Comparison of ENCODE assay signal across 15 cellular contexts in the genomic region with DNA sequence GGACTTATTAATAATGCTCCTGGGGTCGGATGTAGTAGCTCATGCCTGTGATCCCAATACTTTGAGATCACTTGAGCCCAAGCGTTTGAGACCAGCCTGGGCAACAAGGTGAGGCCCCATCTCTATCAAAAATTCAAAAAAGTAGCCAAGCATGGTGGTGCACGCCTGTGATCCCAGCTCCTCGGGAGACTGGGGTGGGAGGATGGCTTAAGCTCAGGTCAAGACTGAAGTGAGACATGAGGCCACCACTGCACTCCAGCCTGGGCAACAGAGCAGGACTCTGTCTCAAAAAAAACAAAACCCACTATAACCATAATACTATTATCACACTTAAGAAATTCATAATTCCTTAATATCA. TPM values are rescaled to one million over a fixed set of nuclear protein-coding genes. Genes with fewer than 3 reads are reported as not detected.
DNase-seq lines count a peak whose midpoint lies in the region; ATAC-seq and TF ChIP-seq lines count a peak whose summit lies in the region.
"Had no signal": no experiment of that assay in that cellular context is flagged by ENCODE, and none has a peak within 500 bp of the region (broad histone marks: within the 10 kb centered on the region; RNA-seq: fewer than 3 reads in every experiment).

No MANE protein-coding gene starts in this region.

- H3K4me3 ChIP-seq in OCI-LY3 (ENCODE audit: low read length) (peak overlapping the region; percentile 85), mammary epithelial cell (replicated peaks in 1 of 3; ENCODE audit: insufficient read depth in 1 of 3, low read depth in 2 of 3, low read length in 3 of 3) (no peak overlapping the region), neural progenitor cell (no peak overlapping the region), upper lobe of left lung (no peak overlapping the region)

- no peak for DNase-seq in activated CD4-positive, alpha-beta T cell treated with anti-CD3 and anti-CD28 coated beads, Interleukin-2, amount 10 ng/mL, durations not matched to agents 24 days and 14 days
- no peak for DNase-seq in activated CD4-positive, alpha-beta T cell treated with anti-CD3 and anti-CD28 coated beads for 48 hours
- DNase-seq in mammary epithelial cell: no peak
- no peak for DNase-seq in neural progenitor cell (ENCODE audit: low spot score)
- DNase-seq in upper lobe of left lung: no peak
- no peak for DNase-seq in stimulated activated CD4-positive, alpha-beta T cell treated with anti-CD3 and anti-CD28 coated beads, Interleukin-1b, Interleukin-23, amount 100 ng/mL, for 48 hours
- DNase-seq in NOMO-1 (lab: John Stamatoyannopoulos, UW; ENCODE audit: unreplicated experiment in 2 of 2): no peak
- DNase-seq: heart left ventricle, left cardiac atrium, NCI-H2029 treated with DMSO at 0.1 percent for 48 hours, occipital lobe, SIG-M5 had no signal

- in situ Hi-C loops in mammary epithelial cell (cut with MboI; ENCODE audit: low sequenced_read_pairs in 2 of 2): no loop called here

- H3K36me3 ChIP-seq in OCI-LY3 (replicated peaks; ENCODE audit: low read depth, low read length): peaks cover 15% of the 10 kb centered on the region
- H3K36me3 ChIP-seq in mammary epithelial cell (ENCODE audit: insufficient read depth, low read length): peaks cover 4% of the 10 kb centered on the region
- H3K36me3 ChIP-seq in neural progenitor cell: no peaks in the 10 kb centered on the region
- H3K36me3 ChIP-seq in upper lobe of left lung: peaks cover 0 to 6% (median 0%) of the 10 kb centered on the region in 4 donors

- peaks cover 39% of the 10 kb centered on the region for H3K4me1 Mint-ChIP-seq in activated CD4-positive, alpha-beta T cell treated with anti-CD3 and anti-CD28 coated beads, Interleukin-2, amount 10 ng/mL, durations not matched to agents 24 days and 14 days
- H3K4me1 Mint-ChIP-seq in neural progenitor cell: peaks cover 20% of the 10 kb centered on the region

- peak overlapping the region; percentile 63 for H3K4me2 ChIP-seq in OCI-LY3 (ENCODE audit: low read length)
- H3K4me2 ChIP-seq in mammary epithelial cell (ENCODE audit: insufficient read depth, low read depth, low read length): no peak overlapping the region
- no peak overlapping the region for H3K4me2 ChIP-seq in neural progenitor cell

- H3F3A ChIP-seq in neural progenitor cell (ENCODE audit: low read depth): peaks cover 21% of the 10 kb centered on the region

- no peaks in the 10 kb centered on the region for H3K9me3 Mint-ChIP-seq in activated CD4-positive, alpha-beta T cell treated with anti-CD3 and anti-CD28 coated beads, Interleukin-2, amount 10 ng/mL, durations not matched to agents 24 days and 14 days
- H3K9me3 Mint-ChIP-seq in neural progenitor cell: peaks cover 3% of the 10 kb centered on the region
- H3K9me3 Mint-ChIP-seq: activated naive CD4-positive, alpha-beta T cell treated with anti-CD3 and anti-CD28 coated beads, Interleukin-2, amount 50 U/mL, for 72 hours had no signal

- H3K27ac Mint-ChIP-seq in activated CD4-positive, alpha-beta T cell treated with anti-CD3 and anti-CD28 coated beads, Interleukin-2, amount 10 ng/mL, durations not matched to agents 24 days and 14 days: peak overlapping the region; percentile 14
- H3K27ac Mint-ChIP-seq in neural progenitor cell: no peak overlapping the region

- no peak for TF ChIP-seq POLR2A in upper lobe of left lung (IDR thresholded peaks at IDR 0.05)

- peaks cover 23% of the 10 kb centered on the region for H4K20me1 ChIP-seq in OCI-LY3 (ENCODE audit: insufficient read depth, low read length)
- no peaks in the 10 kb centered on the region for H4K20me1 ChIP-seq in mammary epithelial cell (ENCODE audit: insufficient read depth, low read length)
- no peaks in the 10 kb centered on the region for H4K20me1 ChIP-seq in neural progenitor cell (ENCODE audit: low read depth)

- dilution Hi-C loops in mammary epithelial cell (cut with HindIII; ENCODE audit: low sequenced_read_pairs): no loop called here

- H3K79me2 ChIP-seq in OCI-LY3 (ENCODE audit: low read length): peaks cover 33% of the 10 kb centered on the region
- peaks cover 33% of the 10 kb centered on the region for H3K79me2 ChIP-seq in mammary epithelial cell (ENCODE audit: insufficient read depth, low read length)
- peaks cover 30% of the 10 kb centered on the region for H3K79me2 ChIP-seq in neural progenitor cell (ENCODE audit: low read depth)

- H3K27me3 ChIP-seq in OCI-LY3 (ENCODE audit: low read depth, low read length) (peaks cover 10% of the 10 kb centered on the region), mammary epithelial cell (ENCODE audit: insufficient read depth, low read length) (no peaks in the 10 kb centered on the region), neural progenitor cell (no peaks in the 10 kb centered on the region), upper lobe of left lung (no peaks in the 10 kb centered on the region)
- H3K27me3 ChIP-seq: heart left ventricle had no signal

- H3K36me3 Mint-ChIP-seq in activated CD4-positive, alpha-beta T cell treated with anti-CD3 and anti-CD28 coated beads, Interleukin-2, amount 10 ng/mL, durations not matched to agents 24 days and 14 days (ENCODE audit: low read depth): peaks cover 19% of the 10 kb centered on the region
- peaks cover 14% of the 10 kb centered on the region for H3K36me3 Mint-ChIP-seq in neural progenitor cell

- no peaks in the 10 kb centered on the region for H3K9me3 ChIP-seq in OCI-LY3 (ENCODE audit: insufficient read depth, low read length)
- no peaks in the 10 kb centered on the region for H3K9me3 ChIP-seq in mammary epithelial cell (replicated peaks; ENCODE audit: insufficient read depth, low read length)
- H3K9me3 ChIP-seq in neural progenitor cell (ENCODE audit: low read depth): no peaks in the 10 kb centered on the region
- no peaks in the 10 kb centered on the region for H3K9me3 ChIP-seq in upper lobe of left lung
- H3K9me3 ChIP-seq: heart left ventricle had no signal

- H3K4me1 ChIP-seq in OCI-LY3 (ENCODE audit: low read length) (peaks cover 33% of the 10 kb centered on the region), mammary epithelial cell (ENCODE audit: insufficient read depth, low read length) (peaks cover 10% of the 10 kb centered on the region), neural progenitor cell (peaks cover 6% of the 10 kb centered on the region), upper lobe of left lung (peaks cover 18 to 28% (median 22%) of the 10 kb centered on the region in 4 donors)

- H3K9ac ChIP-seq in OCI-LY3 (ENCODE audit: low read length) (peak overlapping the region; percentile 90; the same call in 1 of the 2 replicates), mammary epithelial cell (ENCODE audit: insufficient read depth, low read length) (no peak overlapping the region), neural progenitor cell (no peak overlapping the region)

- CTCF ChIA-PET in mammary epithelial cell (lab: Charles Lee; ENCODE audit: low non-redundant PET): no interaction called here

- intact Hi-C loops in activated CD4-positive, alpha-beta T cell treated with anti-CD3 and anti-CD28 coated beads, Interleukin-2, amount 10 ng/mL, durations not matched to agents 24 days and 14 days (cut with micrococcal nuclease): loop anchor here (5.0 to 10.0 kb wide), 3 partner anchors 251 to 477 kb away; partner anchors contain the start of gene WDR26
- intact Hi-C loops in mammary epithelial cell (cut with micrococcal nuclease): loop anchor here (5.0 kb wide), 1 partner anchor 49 kb away; no protein-coding TSS in a partner anchor

- no peak for ATAC-seq in upper lobe of left lung (ENCODE audit: low FRiP score in 2 of 2)
- ATAC-seq: HCT116, heart left ventricle, left cardiac atrium had no signal

- H3K27me3 Mint-ChIP-seq in activated CD4-positive, alpha-beta T cell treated with anti-CD3 and anti-CD28 coated beads, Interleukin-2, amount 10 ng/mL, durations not matched to agents 24 days and 14 days: peaks cover 3% of the 10 kb centered on the region
- peaks cover 8% of the 10 kb centered on the region for H3K27me3 Mint-ChIP-seq in neural progenitor cell (ENCODE audit: insufficient read depth, low read depth)

- peak overlapping the region; percentile 90 for H3K27ac ChIP-seq in OCI-LY3 (ENCODE audit: low read length)
- no peak overlapping the region for H3K27ac ChIP-seq in mammary epithelial cell (ENCODE audit: insufficient read depth, low read depth, low read length)
- H3K27ac ChIP-seq in neural progenitor cell: no peak overlapping the region
- H3K27ac ChIP-seq in upper lobe of left lung: peak overlapping the region in 2 of 4 donors; percentile 94 to 99

- 100% methylated on average over 4 of the region's 4 CpGs for WGBS in mammary epithelial cell (ENCODE audit: low coverage, missing lambda C conversion rate)
- WGBS in upper lobe of left lung, 2 donors: 89 to 98% methylated on average over 4 of the region's 4 CpGs

- TF ChIP-seq CTCF in OCI-LY3 (IDR thresholded peaks at IDR 0.05; ENCODE audit: low read depth, low read length) (no peak), mammary epithelial cell (conservative IDR thresholded peaks at IDR 0.05 in 1 of 2, IDR thresholded peaks at IDR 0.05 in 1 of 2; ENCODE audit: extremely low read depth in 1 of 2, insufficient read depth in 1 of 2, low read depth in 1 of 2, low read length in 2 of 2) (no peak), neural progenitor cell (IDR thresholded peaks at IDR 0.05) (no peak), upper lobe of left lung (IDR thresholded peaks at IDR 0.05) (no peak)

- no TSS peak for BruUV-seq in mammary epithelial cell (replicated peaks; lab: Mats Ljungman, UMichigan)

- no peak overlapping the region for H3K4me3 Mint-ChIP-seq in activated CD4-positive, alpha-beta T cell treated with anti-CD3 and anti-CD28 coated beads, Interleukin-2, amount 10 ng/mL, durations not matched to agents 24 days and 14 days
- peak overlapping the region; percentile 80 for H3K4me3 Mint-ChIP-seq in neural progenitor cell

- TF ChIP-seq EP300 in upper lobe of left lung (IDR thresholded peaks at IDR 0.05): no peak

- H2AFZ ChIP-seq in OCI-LY3 (ENCODE audit: low read depth, low read length) (no peak overlapping the region), mammary epithelial cell (ENCODE audit: low read depth, low read length) (peak overlapping the region; percentile 20), neural progenitor cell (replicated peaks) (no peak overlapping the region)

RNA-seq across cellular contexts. Expression of gene DEGS1, which starts 1.6 kb away (rescaled TPM):
- total RNA-seq in activated CD4-positive, alpha-beta T cell treated with anti-CD3 and anti-CD28 coated beads, Interleukin-2, amount 10 ng/mL, durations not matched to agents 24 days and 14 days: 51.8 and 56.3 TPM in 2 replicates
- 10 to 100 TPM; 58.1 to 71.8 TPM for total RNA-seq in mammary epithelial cell
- polyA plus RNA-seq in mammary epithelial cell: 80.0 TPM
- 83.3 TPM for polyA minus RNA-seq in mammary epithelial cell
- total RNA-seq in neural progenitor cell (ENCODE audit: low replicate concordance): 47.4 and 91.2 TPM in 2 replicates
- 10 to 100 TPM; 24.3 to 79.2 (median 67.4) TPM for total RNA-seq in upper lobe of left lung
